In the genomic region with DNA sequence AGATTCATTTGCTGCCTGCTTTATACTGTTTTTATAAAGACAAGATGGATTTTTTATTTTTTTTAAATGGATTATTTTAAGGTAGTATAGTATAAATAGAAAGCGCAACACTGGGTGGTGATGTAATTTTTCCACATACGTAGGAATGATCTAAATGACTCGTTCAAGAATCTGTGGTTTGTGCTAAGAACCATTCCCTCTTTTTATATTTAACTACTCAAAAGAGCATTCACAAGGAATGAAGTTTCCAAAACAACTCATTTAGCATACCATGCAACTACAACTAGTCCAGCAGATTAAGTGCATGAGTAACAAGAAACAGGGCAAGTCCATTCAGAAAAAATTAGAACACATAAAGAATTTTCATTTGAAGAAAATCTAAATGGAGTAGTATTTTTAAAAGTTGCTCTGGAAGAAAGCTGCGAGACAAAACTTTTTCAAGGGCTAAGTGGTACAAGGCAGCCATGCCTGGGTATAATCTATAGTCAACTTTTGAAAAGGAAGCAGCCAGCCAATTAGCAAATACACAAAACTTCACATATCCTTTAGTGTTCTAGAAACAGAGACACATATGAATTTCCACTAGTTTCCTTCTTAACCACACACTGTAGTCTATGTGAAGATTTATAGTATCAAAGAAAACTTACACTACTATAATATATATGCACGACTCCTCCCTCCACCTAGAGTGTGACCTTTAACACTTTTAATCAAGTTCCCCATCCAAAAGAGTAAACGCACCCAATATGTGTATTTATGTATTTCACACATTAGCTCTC, we compare ENCODE assay signal across 12 cellular contexts. TPM values are rescaled to one million over a fixed set of nuclear protein-coding genes. Genes with fewer than 3 reads are reported as not detected.
DNase-seq lines count a peak whose midpoint lies in the region; TF ChIP-seq lines count a peak whose summit lies in the region.
"Had no signal": no experiment of that assay in that cellular context is flagged by ENCODE, and none has a peak within 500 bp of the region (broad histone marks: within the 10 kb centered on the region; RNA-seq: fewer than 3 reads in every experiment).

No MANE protein-coding gene starts in this region.

- TF ChIP-seq POLR2A in esophagus muscularis mucosa (IDR thresholded peaks at IDR 0.05; ENCODE audit: low read depth), result no peak

- H3K36me3 Mint-ChIP-seq in activated naive CD4-positive, alpha-beta T cell treated with anti-CD3 and anti-CD28 coated beads for 36 hours (ENCODE audit: low read depth), result peaks cover 10% of the 10 kb centered on the region
- peaks cover 15% of the 10 kb centered on the region for H3K36me3 Mint-ChIP-seq in T-helper 1 cell treated with Interleukin-12 subunit alpha and Interleukin-12 subunit beta and Interleukin-4 antibody, amounts not matched to agents 30 μg/mL and 1 μg/mL, for 36 hours (ENCODE audit: low read depth)

- intact Hi-C loops in activated naive CD4-positive, alpha-beta T cell treated with anti-CD3 and anti-CD28 coated beads for 36 hours (cut with micrococcal nuclease), result loop anchor here (1.0 to 5.0 kb wide), 6 partner anchors 23 to 583 kb away; partner anchors contain the start of genes GTF2B and PKN2
- intact Hi-C loops in esophagus muscularis mucosa (cut with DNase I), result no loop called here

- CTCF ChIA-PET in activated naive CD4-positive, alpha-beta T cell treated with anti-CD3 and anti-CD28 coated beads for 36 hours (lab: Charles Lee), result interaction anchor here (0.6 to 1.0 kb wide), 4 partner anchors 8 to 207 kb away, joined by 3 read pairs; no protein-coding TSS in a partner anchor

- H3K9me3 Mint-ChIP-seq in activated naive CD4-positive, alpha-beta T cell treated with anti-CD3 and anti-CD28 coated beads for 36 hours, result no peaks in the 10 kb centered on the region
- no peaks in the 10 kb centered on the region for H3K9me3 Mint-ChIP-seq in T-helper 1 cell treated with Interleukin-12 subunit alpha and Interleukin-12 subunit beta and Interleukin-4 antibody, amounts not matched to agents 30 μg/mL and 1 μg/mL, for 36 hours

- no peak overlapping the region for H3K4me3 Mint-ChIP-seq in activated naive CD4-positive, alpha-beta T cell treated with anti-CD3 and anti-CD28 coated beads for 36 hours
- no peak overlapping the region for H3K4me3 Mint-ChIP-seq in T-helper 1 cell treated with Interleukin-12 subunit alpha and Interleukin-12 subunit beta and Interleukin-4 antibody, amounts not matched to agents 30 μg/mL and 1 μg/mL, for 36 hours

- H3K27ac Mint-ChIP-seq in activated naive CD4-positive, alpha-beta T cell treated with anti-CD3 and anti-CD28 coated beads for 36 hours, result peak overlapping the region; percentile 84
- peak overlapping the region; percentile 56 for H3K27ac Mint-ChIP-seq in T-helper 1 cell treated with Interleukin-12 subunit alpha and Interleukin-12 subunit beta and Interleukin-4 antibody, amounts not matched to agents 30 μg/mL and 1 μg/mL, for 36 hours

- H3K27me3 ChIP-seq in esophagus muscularis mucosa, result no peaks in the 10 kb centered on the region

- H3K4me1 Mint-ChIP-seq in activated naive CD4-positive, alpha-beta T cell treated with anti-CD3 and anti-CD28 coated beads for 36 hours (ENCODE audit: low read depth), result peaks cover 57% of the 10 kb centered on the region
- H3K4me1 Mint-ChIP-seq in T-helper 1 cell treated with Interleukin-12 subunit alpha and Interleukin-12 subunit beta and Interleukin-4 antibody, amounts not matched to agents 30 μg/mL and 1 μg/mL, for 36 hours (ENCODE audit: low read depth), result peaks cover 19% of the 10 kb centered on the region

- H3K36me3 ChIP-seq in urinary bladder (ENCODE audit: insufficient read depth) (no peaks in the 10 kb centered on the region), esophagus muscularis mucosa (peaks cover 0 to 21% (median 5%) of the 10 kb centered on the region in 4 donors)

- no peak for TF ChIP-seq EP300 in esophagus muscularis mucosa (IDR thresholded peaks at IDR 0.05)

- H3K27me3 Mint-ChIP-seq in activated naive CD4-positive, alpha-beta T cell treated with anti-CD3 and anti-CD28 coated beads for 36 hours (ENCODE audit: low read depth), result no peaks in the 10 kb centered on the region
- no peaks in the 10 kb centered on the region for H3K27me3 Mint-ChIP-seq in T-helper 1 cell treated with Interleukin-12 subunit alpha and Interleukin-12 subunit beta and Interleukin-4 antibody, amounts not matched to agents 30 μg/mL and 1 μg/mL, for 36 hours (ENCODE audit: low read depth)

- no peaks in the 10 kb centered on the region for H3K9me3 ChIP-seq in esophagus muscularis mucosa

- DNase-seq in activated naive CD4-positive, alpha-beta T cell treated with anti-CD3 and anti-CD28 coated beads for 36 hours, result no peak
- DNase-seq in activated naive CD4-positive, alpha-beta T cell treated with anti-CD3 and anti-CD28 coated beads, Interleukin-2, amount 50 U/mL, for 16 hours, result no peak
- DNase-seq in fibroblast of villous mesenchyme (ENCODE audit: low read depth) (peak; percentile 83), esophagus muscularis mucosa (ENCODE audit: extremely low spot score) (no peak)
- DNase-seq in stimulated activated CD8-positive, alpha-beta memory T cell treated with anti-CD3 and anti-CD28 coated beads, Interleukin-4, amount 100 ng/mL, for 48 hours, result no peak
- no peak for DNase-seq in stimulated activated CD4-positive, alpha-beta T cell treated with anti-CD3 and anti-CD28 coated beads, Interleukin-15, amount 100 ng/mL, for 24 hours
- DNase-seq: C1 segment of cervical spinal cord, NCI-H1930 had no signal

- no peak for TF ChIP-seq CTCF in fibroblast of villous mesenchyme (IDR thresholded peaks at IDR 0.05; ENCODE audit: insufficient read depth, low read depth, low read length)
- no peak for TF ChIP-seq CTCF in esophagus muscularis mucosa (IDR thresholded peaks at IDR 0.05)

- H3K4me3 ChIP-seq in fibroblast of villous mesenchyme (ENCODE audit: low read depth, low read length) (no peak overlapping the region), urinary bladder (ENCODE audit: low read depth, low read length) (no peak overlapping the region), esophagus muscularis mucosa (no peak overlapping the region)
- H3K4me3 ChIP-seq: skin epidermis had no signal

- H3K27ac ChIP-seq in urinary bladder (ENCODE audit: low read depth) (peak overlapping the region; percentile 32), esophagus muscularis mucosa (replicated peaks in 1 of 4) (no peak overlapping the region)
- H3K27ac ChIP-seq: RWPE1 had no signal

- H3K4me1 ChIP-seq in urinary bladder (ENCODE audit: insufficient read depth), result peaks cover 1% of the 10 kb centered on the region
- peaks cover 12 to 34% (median 28%) of the 10 kb centered on the region in 4 donors for H3K4me1 ChIP-seq in esophagus muscularis mucosa

- WGBS in urinary bladder, result 58% methylated on average over 6 of the region's 6 CpGs
- WGBS in esophagus muscularis mucosa, result 62% methylated on average over 6 of the region's 6 CpGs

RNA-seq across cellular contexts. Expression of gene GTF2B, which starts 23.4 kb away (rescaled TPM):
- total RNA-seq in activated naive CD4-positive, alpha-beta T cell treated with anti-CD3 and anti-CD28 coated beads for 36 hours, result 10 to 100 TPM; 35.2 to 36.1 TPM
- total RNA-seq in fibroblast of villous mesenchyme (31.9 and 43.2 TPM in 2 replicates), urinary bladder (67.9 TPM), esophagus muscularis mucosa (10 to 100 TPM; 22.4 to 39.6 (median 24.2) TPM)
- 26.4 TPM for polyA plus RNA-seq in urinary bladder
